1 cellular context compared by ENCODE assay signal in the genomic region with DNA sequence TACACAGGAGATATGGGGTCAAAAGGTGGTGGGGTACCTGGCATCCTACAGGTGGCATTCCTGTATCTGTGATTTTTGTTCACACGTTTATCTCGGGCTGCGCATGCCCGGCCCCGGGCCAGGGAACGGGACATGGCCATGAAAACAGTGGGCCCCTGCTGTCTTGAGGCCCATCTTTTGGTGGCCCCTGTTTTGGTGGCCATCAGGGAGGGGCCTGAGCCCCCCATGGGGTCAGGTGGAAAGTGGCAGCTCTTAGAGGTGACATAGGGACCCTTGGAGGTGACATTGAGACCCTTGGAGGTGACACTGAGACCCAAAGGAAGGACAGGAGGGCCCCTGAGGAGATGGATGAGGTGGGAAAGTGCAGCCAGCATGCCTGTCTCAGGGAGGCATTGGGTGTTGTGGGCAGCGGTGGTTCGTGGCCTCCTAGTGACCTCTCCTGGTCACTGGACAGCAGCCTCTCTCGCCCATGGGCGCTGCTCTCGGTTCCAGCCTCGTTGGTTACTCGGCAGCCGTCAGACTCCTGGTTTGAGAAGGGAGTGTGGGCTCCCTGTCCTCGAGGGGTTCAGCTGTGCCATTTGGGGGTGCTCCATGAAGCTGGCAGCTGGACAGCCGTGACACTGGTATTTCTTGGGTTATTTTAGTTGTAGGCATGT.
TF ChIP-seq lines count a peak whose summit lies in the region.

No MANE protein-coding gene starts in this region.

TF ChIP-seq in HEK293, 187 proteins besides CTCF, POLR2A, EP300 and RAD21 (continued from another document):
- TF ChIP-seq, protein P1, sequence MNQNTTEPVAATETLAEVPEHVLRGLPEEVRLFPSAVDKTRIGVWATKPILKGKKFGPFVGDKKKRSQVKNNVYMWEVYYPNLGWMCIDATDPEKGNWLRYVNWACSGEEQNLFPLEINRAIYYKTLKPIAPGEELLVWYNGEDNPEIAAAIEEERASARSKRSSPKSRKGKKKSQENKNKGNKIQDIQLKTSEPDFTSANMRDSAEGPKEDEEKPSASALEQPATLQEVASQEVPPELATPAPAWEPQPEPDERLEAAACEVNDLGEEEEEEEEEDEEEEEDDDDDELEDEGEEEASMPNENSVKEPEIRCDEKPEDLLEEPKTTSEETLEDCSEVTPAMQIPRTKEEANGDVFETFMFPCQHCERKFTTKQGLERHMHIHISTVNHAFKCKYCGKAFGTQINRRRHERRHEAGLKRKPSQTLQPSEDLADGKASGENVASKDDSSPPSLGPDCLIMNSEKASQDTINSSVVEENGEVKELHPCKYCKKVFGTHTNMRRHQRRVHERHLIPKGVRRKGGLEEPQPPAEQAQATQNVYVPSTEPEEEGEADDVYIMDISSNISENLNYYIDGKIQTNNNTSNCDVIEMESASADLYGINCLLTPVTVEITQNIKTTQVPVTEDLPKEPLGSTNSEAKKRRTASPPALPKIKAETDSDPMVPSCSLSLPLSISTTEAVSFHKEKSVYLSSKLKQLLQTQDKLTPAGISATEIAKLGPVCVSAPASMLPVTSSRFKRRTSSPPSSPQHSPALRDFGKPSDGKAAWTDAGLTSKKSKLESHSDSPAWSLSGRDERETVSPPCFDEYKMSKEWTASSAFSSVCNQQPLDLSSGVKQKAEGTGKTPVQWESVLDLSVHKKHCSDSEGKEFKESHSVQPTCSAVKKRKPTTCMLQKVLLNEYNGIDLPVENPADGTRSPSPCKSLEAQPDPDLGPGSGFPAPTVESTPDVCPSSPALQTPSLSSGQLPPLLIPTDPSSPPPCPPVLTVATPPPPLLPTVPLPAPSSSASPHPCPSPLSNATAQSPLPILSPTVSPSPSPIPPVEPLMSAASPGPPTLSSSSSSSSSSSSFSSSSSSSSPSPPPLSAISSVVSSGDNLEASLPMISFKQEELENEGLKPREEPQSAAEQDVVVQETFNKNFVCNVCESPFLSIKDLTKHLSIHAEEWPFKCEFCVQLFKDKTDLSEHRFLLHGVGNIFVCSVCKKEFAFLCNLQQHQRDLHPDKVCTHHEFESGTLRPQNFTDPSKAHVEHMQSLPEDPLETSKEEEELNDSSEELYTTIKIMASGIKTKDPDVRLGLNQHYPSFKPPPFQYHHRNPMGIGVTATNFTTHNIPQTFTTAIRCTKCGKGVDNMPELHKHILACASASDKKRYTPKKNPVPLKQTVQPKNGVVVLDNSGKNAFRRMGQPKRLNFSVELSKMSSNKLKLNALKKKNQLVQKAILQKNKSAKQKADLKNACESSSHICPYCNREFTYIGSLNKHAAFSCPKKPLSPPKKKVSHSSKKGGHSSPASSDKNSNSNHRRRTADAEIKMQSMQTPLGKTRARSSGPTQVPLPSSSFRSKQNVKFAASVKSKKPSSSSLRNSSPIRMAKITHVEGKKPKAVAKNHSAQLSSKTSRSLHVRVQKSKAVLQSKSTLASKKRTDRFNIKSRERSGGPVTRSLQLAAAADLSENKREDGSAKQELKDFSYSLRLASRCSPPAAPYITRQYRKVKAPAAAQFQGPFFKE (tag by site-specific recombination; IDR thresholded peaks at IDR 0.05; ENCODE audit: borderline replicate concordance): no peak
- TF ChIP-seq ZNF624 (tag by site-specific recombination; IDR thresholded peaks at IDR 0.05): no peak
- TF ChIP-seq RBAK (tag by site-specific recombination; IDR thresholded peaks at IDR 0.05): no peak
